ENCODE assay signal across 2 cellular contexts in the genomic region with DNA sequence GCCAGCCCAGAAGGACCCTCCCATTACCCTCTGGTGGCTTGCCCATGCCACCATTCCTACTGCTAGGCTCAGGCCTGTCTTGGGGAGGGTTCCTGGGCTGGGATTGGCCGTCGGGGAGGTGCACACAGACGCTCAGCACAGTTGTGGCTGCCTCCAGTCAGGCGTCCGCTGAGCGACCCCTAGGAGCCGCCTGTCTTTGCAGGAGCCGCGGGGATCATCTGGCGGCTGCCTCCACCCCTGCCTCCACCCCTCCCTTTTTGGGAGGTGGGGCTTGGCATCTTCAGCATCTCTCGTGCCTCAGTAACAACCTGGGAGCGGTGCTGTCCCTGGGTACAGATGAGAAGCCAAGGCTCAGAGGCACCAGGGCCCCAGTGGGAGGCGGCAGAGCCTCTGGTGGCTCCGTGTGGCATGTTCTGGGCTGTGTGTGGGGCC.
TF ChIP-seq lines count a peak whose summit lies in the region.

No MANE protein-coding gene starts in this region.

TF ChIP-seq in K562, 482 proteins besides CTCF, POLR2A, EP300 and RAD21:
- TF ChIP-seq, protein P1, sequence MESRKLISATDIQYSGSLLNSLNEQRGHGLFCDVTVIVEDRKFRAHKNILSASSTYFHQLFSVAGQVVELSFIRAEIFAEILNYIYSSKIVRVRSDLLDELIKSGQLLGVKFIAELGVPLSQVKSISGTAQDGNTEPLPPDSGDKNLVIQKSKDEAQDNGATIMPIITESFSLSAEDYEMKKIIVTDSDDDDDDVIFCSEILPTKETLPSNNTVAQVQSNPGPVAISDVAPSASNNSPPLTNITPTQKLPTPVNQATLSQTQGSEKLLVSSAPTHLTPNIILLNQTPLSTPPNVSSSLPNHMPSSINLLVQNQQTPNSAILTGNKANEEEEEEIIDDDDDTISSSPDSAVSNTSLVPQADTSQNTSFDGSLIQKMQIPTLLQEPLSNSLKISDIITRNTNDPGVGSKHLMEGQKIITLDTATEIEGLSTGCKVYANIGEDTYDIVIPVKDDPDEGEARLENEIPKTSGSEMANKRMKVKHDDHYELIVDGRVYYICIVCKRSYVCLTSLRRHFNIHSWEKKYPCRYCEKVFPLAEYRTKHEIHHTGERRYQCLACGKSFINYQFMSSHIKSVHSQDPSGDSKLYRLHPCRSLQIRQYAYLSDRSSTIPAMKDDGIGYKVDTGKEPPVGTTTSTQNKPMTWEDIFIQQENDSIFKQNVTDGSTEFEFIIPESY (CRISPR knock-in tag; IDR thresholded peaks at IDR 0.05), result peak; percentile 61
- TF ChIP-seq, protein P2, sequence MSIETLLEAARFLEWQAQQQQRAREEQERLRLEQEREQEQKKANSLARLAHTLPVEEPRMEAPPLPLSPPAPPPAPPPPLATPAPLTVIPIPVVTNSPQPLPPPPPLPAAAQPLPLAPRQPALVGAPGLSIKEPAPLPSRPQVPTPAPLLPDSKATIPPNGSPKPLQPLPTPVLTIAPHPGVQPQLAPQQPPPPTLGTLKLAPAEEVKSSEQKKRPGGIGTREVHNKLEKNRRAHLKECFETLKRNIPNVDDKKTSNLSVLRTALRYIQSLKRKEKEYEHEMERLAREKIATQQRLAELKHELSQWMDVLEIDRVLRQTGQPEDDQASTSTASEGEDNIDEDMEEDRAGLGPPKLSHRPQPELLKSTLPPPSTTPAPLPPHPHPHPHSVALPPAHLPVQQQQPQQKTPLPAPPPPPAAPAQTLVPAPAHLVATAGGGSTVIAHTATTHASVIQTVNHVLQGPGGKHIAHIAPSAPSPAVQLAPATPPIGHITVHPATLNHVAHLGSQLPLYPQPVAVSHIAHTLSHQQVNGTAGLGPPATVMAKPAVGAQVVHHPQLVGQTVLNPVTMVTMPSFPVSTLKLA (conservative IDR thresholded peaks at IDR 0.05), result no peak
- 0 out of 2 replicates have a peak, but pooled peaks have one; percentile 18 for TF ChIP-seq CTBP1 (IDR thresholded peaks at IDR 0.05; ENCODE audit: borderline replicate concordance)
- no peak for TF ChIP-seq PCBP2 (IDR thresholded peaks at IDR 0.05; ENCODE audit: low read depth, low read length, poor library complexity, severe bottlenecking)
- TF ChIP-seq TAF7 (tag; IDR thresholded peaks at IDR 0.05), result no peak

TF ChIP-seq in HepG2, 621 proteins besides CTCF, POLR2A, EP300 and RAD21:
- TF ChIP-seq ZSCAN25 (CRISPR knock-in tag; IDR thresholded peaks at IDR 0.05), result peak; percentile 70
- TF ChIP-seq, protein P1 (CRISPR knock-in tag; IDR thresholded peaks at IDR 0.05), result peak; percentile 93
- no peak for TF ChIP-seq ATF4 (CRISPR knock-in tag; IDR thresholded peaks at IDR 0.05)
- TF ChIP-seq CBX5 (CRISPR knock-in tag; IDR thresholded peaks at IDR 0.05; ENCODE audit: borderline replicate concordance), result no peak
- TF ChIP-seq HNRNPLL (IDR thresholded peaks at IDR 0.05; ENCODE audit: low read depth, low read length, poor library complexity, severe bottlenecking), result peak; percentile 3
- TF ChIP-seq GATA4 (IDR thresholded peaks at IDR 0.05; ENCODE audit: borderline replicate concordance, low read depth), result no peak
- TF ChIP-seq PCBP2 (optimal IDR thresholded peaks at IDR 0.05; ENCODE audit: low read depth, low read length, poor library complexity, severe bottlenecking), result no peak
TF ChIP-seq in HepG2: peak in this region for 3.
